ENCODE assay signal across 22 cellular contexts in the genomic region with DNA sequence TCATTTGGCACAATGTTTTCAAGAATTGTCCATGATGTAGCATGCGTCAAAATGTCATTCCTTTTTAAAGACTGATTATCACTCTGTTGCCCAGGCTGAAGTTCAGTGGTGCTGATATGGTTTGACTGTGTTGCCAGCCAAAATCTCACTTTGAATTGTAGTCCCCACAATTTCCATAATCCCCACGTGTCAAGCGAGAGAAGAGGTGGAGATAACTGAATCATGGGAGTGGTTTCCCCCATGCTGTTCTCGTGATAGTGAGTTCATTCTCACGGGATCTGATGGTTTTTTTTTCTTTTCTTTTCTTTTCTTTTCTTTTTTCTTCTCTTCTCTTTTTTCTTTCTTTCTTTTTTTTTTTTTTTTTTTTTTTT. TPM values are rescaled to one million over a fixed set of nuclear protein-coding genes. Genes with fewer than 3 reads are reported as not detected.
A peak's percentile ranks its signal among the peaks of the same experiment; 100 is the strongest.
DNase-seq lines count a peak whose midpoint lies in the region; ATAC-seq and TF ChIP-seq lines count a peak whose summit lies in the region.
"Had no signal": no experiment of that assay in that cellular context is flagged by ENCODE, and none has a peak within 500 bp of the region (broad histone marks: within the 10 kb centered on the region; RNA-seq: fewer than 3 reads in every experiment).

No MANE protein-coding gene starts in this region.

- H3K4me1 Mint-ChIP-seq in activated B cell treated with CpG ODN at 0.5 μM for 24 hours, result peaks cover 34% of the 10 kb centered on the region
- peaks cover 38% of the 10 kb centered on the region for H3K4me1 Mint-ChIP-seq in stimulated activated memory B cell treated with anti-CD40 and anti-IgM and Interleukin-4, amounts not matched to agents 10 μg/mL and 1 μg/mL and 100 μg/mL, for 72 hours
- H3K4me1 Mint-ChIP-seq: CD4-positive, alpha-beta memory T cell had no signal

- H3K27me3 ChIP-seq in ovary, result no peaks in the 10 kb centered on the region

- POLR2A ChIA-PET in activated B cell treated with CpG ODN at 0.5 μM for 24 hours (lab: Charles Lee), result interaction anchor here (1.7 kb wide), 1 partner anchor 10 kb away, joined by 4 read pairs; no protein-coding TSS in a partner anchor

- H3K27me3 Mint-ChIP-seq in activated B cell treated with CpG ODN at 0.5 μM for 24 hours, result no peaks in the 10 kb centered on the region
- no peaks in the 10 kb centered on the region for H3K27me3 Mint-ChIP-seq in stimulated activated memory B cell treated with anti-CD40 and anti-IgM and Interleukin-4, amounts not matched to agents 10 μg/mL and 1 μg/mL and 100 μg/mL, for 72 hours

- 74 to 75% (median 74%) methylated on average over 5 of the region's 5 CpGs for WGBS in ovary, 3 donors

- H3K27ac Mint-ChIP-seq in activated B cell treated with CpG ODN at 0.5 μM for 24 hours, result peak overlapping the region; percentile 78
- peak overlapping the region; percentile 63 for H3K27ac Mint-ChIP-seq in stimulated activated memory B cell treated with anti-CD40 and anti-IgM and Interleukin-4, amounts not matched to agents 10 μg/mL and 1 μg/mL and 100 μg/mL, for 72 hours
- H3K27ac Mint-ChIP-seq: CD4-positive, alpha-beta memory T cell; H9 had no signal

- intact Hi-C loops in activated B cell treated with CpG ODN at 0.5 μM for 24 hours (cut with micrococcal nuclease) (no loop called here), ovary (cut with DNase I) (no loop called here)

- H3K9me3 ChIP-seq in ovary, result no peaks in the 10 kb centered on the region
- H3K9me3 ChIP-seq: SK-N-SH had no signal

- no peak for TF ChIP-seq POLR2A in ovary (IDR thresholded peaks at IDR 0.05)

- ATAC-seq in GM18502 (IDR thresholded peaks at IDR 0.05; ENCODE audit: poor library complexity, unreplicated experiment), result peak; percentile 32
- ATAC-seq in HG03354 (IDR thresholded peaks at IDR 0.05; ENCODE audit: poor library complexity, severe bottlenecking, unreplicated experiment), result peak; percentile 54
- peak; percentile 50 for ATAC-seq in activated B cell treated with CpG ODN at 0.5 μM for 24 hours (ENCODE audit: low read depth)
- peak; percentile 31 for ATAC-seq in stimulated activated memory B cell treated with anti-CD40 and anti-IgM and Interleukin-4, amounts not matched to agents 10 μg/mL and 1 μg/mL and 100 μg/mL, for 72 hours
- no peak for ATAC-seq in HG03045 (IDR thresholded peaks at IDR 0.05; ENCODE audit: unreplicated experiment)

- H3K27ac ChIP-seq in ovary, result no peak overlapping the region

- H3K4me3 Mint-ChIP-seq in activated B cell treated with CpG ODN at 0.5 μM for 24 hours, result peak overlapping the region; percentile 35
- H3K4me3 Mint-ChIP-seq in stimulated activated memory B cell treated with anti-CD40 and anti-IgM and Interleukin-4, amounts not matched to agents 10 μg/mL and 1 μg/mL and 100 μg/mL, for 72 hours, result no peak overlapping the region
- H3K4me3 Mint-ChIP-seq: CD4-positive, alpha-beta memory T cell; H9 had no signal

- TF ChIP-seq CTCF in activated B cell treated with CpG ODN at 0.5 μM for 24 hours (IDR thresholded peaks at IDR 0.05) (no peak), ovary (IDR thresholded peaks at IDR 0.05) (no peak)

- CTCF ChIA-PET in activated B cell treated with CpG ODN at 0.5 μM for 24 hours (lab: Charles Lee), result no interaction called here

- H3K36me3 ChIP-seq in ovary, result no peaks in the 10 kb centered on the region

- H3K9me3 Mint-ChIP-seq in activated B cell treated with CpG ODN at 0.5 μM for 24 hours, result no peaks in the 10 kb centered on the region
- H3K9me3 Mint-ChIP-seq in stimulated activated memory B cell treated with anti-CD40 and anti-IgM and Interleukin-4, amounts not matched to agents 10 μg/mL and 1 μg/mL and 100 μg/mL, for 72 hours, result no peaks in the 10 kb centered on the region
- H3K9me3 Mint-ChIP-seq: H9 had no signal

- no peaks in the 10 kb centered on the region for H3K4me1 ChIP-seq in ovary (ENCODE audit: insufficient read depth)

- DNase-seq in activated B cell treated with CpG ODN at 0.5 μM for 24 hours (no peak), ovary (no peak), amniotic stem cell (lab: John Stamatoyannopoulos, UW) (no peak), NCI-H748 (lab: John Stamatoyannopoulos, UW; ENCODE audit: unreplicated experiment) (no peak)
- DNase-seq: ACHN; AML-193; Calu3; CD4-positive, alpha-beta memory T cell; DMS53; H9; KBM-7; NCI-H1436 treated with DMSO at 0.1 percent for 48 hours; NCI-H2081 treated with DMSO at 0.1 percent for 48 hours; NCI-H510A; NCI-H82; SHP77; SK-N-SH; T-helper 1 cell had no signal

- no peak for TF ChIP-seq EP300 in ovary (IDR thresholded peaks at IDR 0.05)

- no peaks in the 10 kb centered on the region for H3K36me3 Mint-ChIP-seq in activated B cell treated with CpG ODN at 0.5 μM for 24 hours (ENCODE audit: low read depth)
- H3K36me3 Mint-ChIP-seq in stimulated activated memory B cell treated with anti-CD40 and anti-IgM and Interleukin-4, amounts not matched to agents 10 μg/mL and 1 μg/mL and 100 μg/mL, for 72 hours, result no peaks in the 10 kb centered on the region
- H3K36me3 Mint-ChIP-seq: CD4-positive, alpha-beta memory T cell had no signal

- no peak overlapping the region for H3K4me3 ChIP-seq in ovary

RNA-seq across cellular contexts. Expression of gene LRRK2, which starts 21.8 kb away (rescaled TPM):
- 59.9 and 71.7 TPM in 2 replicates for total RNA-seq in activated B cell treated with CpG ODN at 0.5 μM for 24 hours
- total RNA-seq in ovary, result 10 to 100 TPM in 6 of 7 donors, 1 to 10 TPM in 1; 9.9 to 19.7 (median 14.0) TPM
- 1 to 10 TPM; 8.1 to 8.2 TPM for polyA plus RNA-seq in ovary
